1 cellular context compared by ENCODE assay signal in genomic region chr3:72582211-72582878, GRCh38.
TF ChIP-seq lines count a peak whose summit lies in the region.

No MANE protein-coding gene starts in this region.

TF ChIP-seq in HepG2, 621 proteins besides CTCF, POLR2A, EP300 and RAD21 (continued from another document and continues in another):
- TF ChIP-seq, protein P1, sequence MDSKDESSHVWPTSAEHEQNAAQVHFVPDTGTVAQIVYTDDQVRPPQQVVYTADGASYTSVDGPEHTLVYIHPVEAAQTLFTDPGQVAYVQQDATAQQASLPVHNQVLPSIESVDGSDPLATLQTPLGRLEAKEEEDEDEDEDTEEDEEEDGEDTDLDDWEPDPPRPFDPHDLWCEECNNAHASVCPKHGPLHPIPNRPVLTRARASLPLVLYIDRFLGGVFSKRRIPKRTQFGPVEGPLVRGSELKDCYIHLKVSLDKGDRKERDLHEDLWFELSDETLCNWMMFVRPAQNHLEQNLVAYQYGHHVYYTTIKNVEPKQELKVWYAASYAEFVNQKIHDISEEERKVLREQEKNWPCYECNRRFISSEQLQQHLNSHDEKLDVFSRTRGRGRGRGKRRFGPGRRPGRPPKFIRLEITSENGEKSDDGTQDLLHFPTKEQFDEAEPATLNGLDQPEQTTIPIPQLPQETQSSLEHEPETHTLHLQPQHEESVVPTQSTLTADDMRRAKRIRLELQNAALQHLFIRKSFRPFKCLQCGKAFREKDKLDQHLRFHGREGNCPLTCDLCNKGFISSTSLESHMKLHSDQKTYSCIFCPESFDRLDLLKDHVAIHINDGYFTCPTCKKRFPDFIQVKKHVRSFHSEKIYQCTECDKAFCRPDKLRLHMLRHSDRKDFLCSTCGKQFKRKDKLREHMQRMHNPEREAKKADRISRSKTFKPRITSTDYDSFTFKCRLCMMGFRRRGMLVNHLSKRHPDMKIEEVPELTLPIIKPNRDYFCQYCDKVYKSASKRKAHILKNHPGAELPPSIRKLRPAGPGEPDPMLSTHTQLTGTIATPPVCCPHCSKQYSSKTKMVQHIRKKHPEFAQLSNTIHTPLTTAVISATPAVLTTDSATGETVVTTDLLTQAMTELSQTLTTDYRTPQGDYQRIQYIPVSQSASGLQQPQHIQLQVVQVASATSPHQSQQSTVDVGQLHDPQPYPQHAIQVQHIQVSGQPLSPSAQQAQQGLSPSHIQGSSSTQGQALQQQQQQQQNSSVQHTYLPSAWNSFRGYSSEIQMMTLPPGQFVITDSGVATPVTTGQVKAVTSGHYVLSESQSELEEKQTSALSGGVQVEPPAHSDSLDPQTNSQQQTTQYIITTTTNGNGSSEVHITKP (CRISPR knock-in tag; IDR thresholded peaks at IDR 0.05; ENCODE audit: low read depth), result no peak
- TF ChIP-seq, protein P2, sequence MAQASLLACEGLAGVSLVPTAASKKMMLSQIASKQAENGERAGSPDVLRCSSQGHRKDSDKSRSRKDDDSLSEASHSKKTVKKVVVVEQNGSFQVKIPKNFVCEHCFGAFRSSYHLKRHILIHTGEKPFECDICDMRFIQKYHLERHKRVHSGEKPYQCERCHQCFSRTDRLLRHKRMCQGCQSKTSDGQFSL (CRISPR knock-in tag; IDR thresholded peaks at IDR 0.05), result no peak
- TF ChIP-seq, protein P3, sequence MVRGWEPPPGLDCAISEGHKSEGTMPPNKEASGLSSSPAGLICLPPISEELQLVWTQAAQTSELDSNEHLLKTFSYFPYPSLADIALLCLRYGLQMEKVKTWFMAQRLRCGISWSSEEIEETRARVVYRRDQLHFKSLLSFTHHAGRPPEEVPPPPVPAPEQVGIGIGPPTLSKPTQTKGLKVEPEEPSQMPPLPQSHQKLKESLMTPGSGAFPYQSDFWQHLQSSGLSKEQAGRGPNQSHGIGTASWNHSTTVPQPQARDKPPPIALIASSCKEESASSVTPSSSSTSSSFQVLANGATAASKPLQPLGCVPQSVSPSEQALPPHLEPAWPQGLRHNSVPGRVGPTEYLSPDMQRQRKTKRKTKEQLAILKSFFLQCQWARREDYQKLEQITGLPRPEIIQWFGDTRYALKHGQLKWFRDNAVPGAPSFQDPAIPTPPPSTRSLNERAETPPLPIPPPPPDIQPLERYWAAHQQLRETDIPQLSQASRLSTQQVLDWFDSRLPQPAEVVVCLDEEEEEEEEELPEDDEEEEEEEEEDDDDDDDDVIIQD (CRISPR knock-in tag; IDR thresholded peaks at IDR 0.05; ENCODE audit: low read depth), result peak; percentile 53; the same call in 1 of the 2 replicates
- no peak for TF ChIP-seq ZNF138 (CRISPR knock-in tag; IDR thresholded peaks at IDR 0.05; ENCODE audit: low read depth)
- TF ChIP-seq STAT6 (CRISPR knock-in tag; IDR thresholded peaks at IDR 0.05; ENCODE audit: borderline replicate concordance), result no peak
- TF ChIP-seq REST (IDR thresholded peaks at IDR 0.05; ENCODE audit: borderline replicate concordance in 1 of 2, low read depth in 1 of 2, low read length in 2 of 2), result no peak
- TF ChIP-seq, protein P4, sequence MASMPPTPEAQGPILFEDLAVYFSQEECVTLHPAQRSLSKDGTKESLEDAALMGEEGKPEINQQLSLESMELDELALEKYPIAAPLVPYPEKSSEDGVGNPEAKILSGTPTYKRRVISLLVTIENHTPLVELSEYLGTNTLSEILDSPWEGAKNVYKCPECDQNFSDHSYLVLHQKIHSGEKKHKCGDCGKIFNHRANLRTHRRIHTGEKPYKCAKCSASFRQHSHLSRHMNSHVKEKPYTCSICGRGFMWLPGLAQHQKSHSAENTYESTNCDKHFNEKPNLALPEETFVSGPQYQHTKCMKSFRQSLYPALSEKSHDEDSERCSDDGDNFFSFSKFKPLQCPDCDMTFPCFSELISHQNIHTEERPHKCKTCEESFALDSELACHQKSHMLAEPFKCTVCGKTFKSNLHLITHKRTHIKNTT (CRISPR knock-in tag; IDR thresholded peaks at IDR 0.05), result no peak
- TF ChIP-seq E2F1 (CRISPR knock-in tag; IDR thresholded peaks at IDR 0.05), result no peak
- TF ChIP-seq SP2 (CRISPR knock-in tag; IDR thresholded peaks at IDR 0.05), result no peak
- no peak for TF ChIP-seq SOX13 (IDR thresholded peaks at IDR 0.05)
- peak in 1 of 2 experiments; percentile 90; a peak in 2 of 4 replicates for TF ChIP-seq SOX13 (CRISPR knock-in tag; conservative IDR thresholded peaks at IDR 0.05 in 1 of 2, IDR thresholded peaks at IDR 0.05 in 1 of 2)
- no peak for TF ChIP-seq CBFB (CRISPR knock-in tag; IDR thresholded peaks at IDR 0.05)
- no peak for TF ChIP-seq ELF1 (CRISPR knock-in tag; IDR thresholded peaks at IDR 0.05)
- no peak for TF ChIP-seq MTF2 (CRISPR knock-in tag; IDR thresholded peaks at IDR 0.05; ENCODE audit: borderline replicate concordance)
- TF ChIP-seq RBM22 (optimal IDR thresholded peaks at IDR 0.05; ENCODE audit: low read length), result no peak
- no peak for TF ChIP-seq HOXA9 (CRISPR knock-in tag; IDR thresholded peaks at IDR 0.05; ENCODE audit: borderline replicate concordance)
- TF ChIP-seq RARG (CRISPR knock-in tag; IDR thresholded peaks at IDR 0.05; ENCODE audit: low read depth), result no peak
- no peak for TF ChIP-seq ZNF724P (CRISPR knock-in tag; IDR thresholded peaks at IDR 0.05; ENCODE audit: borderline replicate concordance)
- TF ChIP-seq ZNF205 (CRISPR knock-in tag; IDR thresholded peaks at IDR 0.05), result no peak
- TF ChIP-seq ZFP37 (CRISPR knock-in tag; IDR thresholded peaks at IDR 0.05; ENCODE audit: borderline replicate concordance), result no peak
- TF ChIP-seq POLR2AphosphoS5 (IDR thresholded peaks at IDR 0.05; ENCODE audit: low read depth, low read length), result no peak
- TF ChIP-seq ATM (IDR thresholded peaks at IDR 0.05; ENCODE audit: borderline replicate concordance), result no peak
- no peak for TF ChIP-seq TAF15 (IDR thresholded peaks at IDR 0.05; ENCODE audit: low read depth, low read length, poor library complexity, severe bottlenecking)
- no peak for TF ChIP-seq PTBP1 (IDR thresholded peaks at IDR 0.05; ENCODE audit: low read depth, low read length, poor library complexity, severe bottlenecking)
- TF ChIP-seq ZC3H4 (CRISPR knock-in tag; IDR thresholded peaks at IDR 0.05; ENCODE audit: borderline replicate concordance), result no peak
- no peak for TF ChIP-seq ZBTB21 (CRISPR knock-in tag; IDR thresholded peaks at IDR 0.05)
- TF ChIP-seq CENPT (CRISPR knock-in tag; IDR thresholded peaks at IDR 0.05; ENCODE audit: low read depth), result no peak
- peak; percentile 86 for TF ChIP-seq SOX5 (CRISPR knock-in tag; IDR thresholded peaks at IDR 0.05; ENCODE audit: borderline replicate concordance)
- no peak for TF ChIP-seq MYC (CRISPR knock-in tag; IDR thresholded peaks at IDR 0.05; ENCODE audit: borderline replicate concordance)
- no peak for TF ChIP-seq CENPBD1 (CRISPR knock-in tag; IDR thresholded peaks at IDR 0.05; ENCODE audit: borderline replicate concordance, low read depth)
- TF ChIP-seq ZNF224 (CRISPR knock-in tag; IDR thresholded peaks at IDR 0.05), result no peak
- TF ChIP-seq ZNF674 (CRISPR knock-in tag; IDR thresholded peaks at IDR 0.05; ENCODE audit: low read depth), result no peak
- TF ChIP-seq ZNF780A (CRISPR knock-in tag; IDR thresholded peaks at IDR 0.05), result no peak
- TF ChIP-seq AKAP8 (CRISPR knock-in tag; IDR thresholded peaks at IDR 0.05), result no peak
- TF ChIP-seq TBX3 (IDR thresholded peaks at IDR 0.05; ENCODE audit: borderline replicate concordance), result no peak
- TF ChIP-seq KMT2B (CRISPR knock-in tag; IDR thresholded peaks at IDR 0.05), result peak; percentile 32; the same call in 1 of the 2 replicates
- TF ChIP-seq FOXO1 (CRISPR knock-in tag; IDR thresholded peaks at IDR 0.05), result peak; percentile 76
- TF ChIP-seq PHF5A (CRISPR knock-in tag; IDR thresholded peaks at IDR 0.05; ENCODE audit: low read depth, unreplicated experiment), result no peak
- no peak for TF ChIP-seq ZNF20 (CRISPR knock-in tag; IDR thresholded peaks at IDR 0.05)
- peak; percentile 94 for TF ChIP-seq ZNF292 (CRISPR knock-in tag; IDR thresholded peaks at IDR 0.05; ENCODE audit: borderline replicate concordance, low read depth)
- TF ChIP-seq, protein P5, sequence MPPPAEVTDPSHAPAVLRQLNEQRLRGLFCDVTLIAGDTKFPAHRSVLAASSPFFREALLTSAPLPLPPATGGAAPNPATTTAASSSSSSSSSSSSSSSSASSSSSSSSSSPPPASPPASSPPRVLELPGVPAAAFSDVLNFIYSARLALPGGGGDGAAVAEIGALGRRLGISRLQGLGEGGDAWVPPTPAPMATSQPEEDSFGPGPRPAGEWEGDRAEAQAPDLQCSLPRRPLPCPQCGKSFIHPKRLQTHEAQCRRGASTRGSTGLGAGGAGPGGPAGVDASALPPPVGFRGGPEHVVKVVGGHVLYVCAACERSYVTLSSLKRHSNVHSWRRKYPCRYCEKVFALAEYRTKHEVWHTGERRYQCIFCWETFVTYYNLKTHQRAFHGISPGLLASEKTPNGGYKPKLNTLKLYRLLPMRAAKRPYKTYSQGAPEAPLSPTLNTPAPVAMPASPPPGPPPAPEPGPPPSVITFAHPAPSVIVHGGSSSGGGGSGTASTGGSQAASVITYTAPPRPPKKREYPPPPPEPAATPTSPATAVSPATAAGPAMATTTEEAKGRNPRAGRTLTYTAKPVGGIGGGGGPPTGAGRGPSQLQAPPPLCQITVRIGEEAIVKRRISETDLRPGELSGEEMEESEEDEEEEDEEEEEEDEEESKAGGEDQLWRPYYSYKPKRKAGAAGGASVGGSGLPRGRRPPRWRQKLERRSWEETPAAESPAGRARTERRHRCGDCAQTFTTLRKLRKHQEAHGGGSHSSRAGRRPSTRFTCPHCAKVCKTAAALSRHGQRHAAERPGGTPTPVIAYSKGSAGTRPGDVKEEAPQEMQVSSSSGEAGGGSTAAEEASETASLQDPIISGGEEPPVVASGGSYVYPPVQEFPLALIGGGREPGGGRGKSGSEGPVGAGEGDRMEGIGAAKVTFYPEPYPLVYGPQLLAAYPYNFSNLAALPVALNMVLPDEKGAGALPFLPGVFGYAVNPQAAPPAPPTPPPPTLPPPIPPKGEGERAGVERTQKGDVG (CRISPR knock-in tag; IDR thresholded peaks at IDR 0.05; ENCODE audit: borderline replicate concordance), result no peak
- TF ChIP-seq KDM2A (CRISPR knock-in tag; IDR thresholded peaks at IDR 0.05; ENCODE audit: borderline replicate concordance, low read depth), result no peak
- TF ChIP-seq RBFOX2 (IDR thresholded peaks at IDR 0.05; ENCODE audit: low read depth, low read length), result no peak
- TF ChIP-seq DR1 (CRISPR knock-in tag; IDR thresholded peaks at IDR 0.05), result no peak
- TF ChIP-seq, protein P6, sequence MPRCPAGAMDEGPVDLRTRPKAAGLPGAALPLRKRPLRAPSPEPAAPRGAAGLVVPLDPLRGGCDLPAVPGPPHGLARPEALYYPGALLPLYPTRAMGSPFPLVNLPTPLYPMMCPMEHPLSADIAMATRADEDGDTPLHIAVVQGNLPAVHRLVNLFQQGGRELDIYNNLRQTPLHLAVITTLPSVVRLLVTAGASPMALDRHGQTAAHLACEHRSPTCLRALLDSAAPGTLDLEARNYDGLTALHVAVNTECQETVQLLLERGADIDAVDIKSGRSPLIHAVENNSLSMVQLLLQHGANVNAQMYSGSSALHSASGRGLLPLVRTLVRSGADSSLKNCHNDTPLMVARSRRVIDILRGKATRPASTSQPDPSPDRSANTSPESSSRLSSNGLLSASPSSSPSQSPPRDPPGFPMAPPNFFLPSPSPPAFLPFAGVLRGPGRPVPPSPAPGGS (CRISPR knock-in tag; IDR thresholded peaks at IDR 0.05), result no peak
- no peak for TF ChIP-seq MEIS1 (CRISPR knock-in tag; IDR thresholded peaks at IDR 0.05; ENCODE audit: borderline replicate concordance)
- no peak for TF ChIP-seq ZNF749 (CRISPR knock-in tag; IDR thresholded peaks at IDR 0.05; ENCODE audit: borderline replicate concordance)
